26 cellular contexts compared by ENCODE assay signal in genomic region chr1:157488160-157488559, GRCh38.
DNase-seq lines count a peak whose midpoint lies in the region; ATAC-seq, FAIRE-seq and TF ChIP-seq lines count a peak whose summit lies in the region.
"Had no signal": no experiment of that assay in that cellular context is flagged by ENCODE, and none has a peak within 500 bp of the region (broad histone marks: within the 10 kb centered on the region; RNA-seq: fewer than 3 reads in every experiment).

No MANE protein-coding gene starts in this region.

- in situ Hi-C loops in GM12878 (cut with MboI) (no loop called here), mammary epithelial cell (cut with MboI; ENCODE audit: low sequenced_read_pairs in 2 of 2) (loop anchor here in 1 of 2 donors (5.0 to 10.0 kb wide), 2 partner anchors 111 to 293 kb away; no protein-coding TSS in a partner anchor)

- H3K9ac ChIP-seq in GM12878 (ENCODE audit: control insufficient read depth, insufficient read depth, low read length) (no peak overlapping the region), endodermal cell (ENCODE audit: extremely low read depth, low read length, poor library complexity, severe bottlenecking) (no peak overlapping the region), mammary epithelial cell (ENCODE audit: insufficient read depth, low read length) (no peak overlapping the region)
- H3K9ac ChIP-seq: BLaER1 had no signal

- FAIRE-seq in GM12878 (lab: Jason Lieb, UNC), result no peak
- FAIRE-seq: A204.1, GM12892, GM18507 had no signal

- intact Hi-C loops in natural killer cell (cut with micrococcal nuclease), result loop anchor here (2.0 kb wide), 1 partner anchor 325 kb away; no protein-coding TSS in a partner anchor
- intact Hi-C loops in GM12878 (cut with micrococcal nuclease; ENCODE audit: unreplicated experiment), result loop anchor here (2.0 kb wide), 2 partner anchors 295 to 317 kb away; no protein-coding TSS in a partner anchor
- intact Hi-C loops in mammary epithelial cell (cut with micrococcal nuclease), result no loop called here

- CTCF ChIA-PET in GM12878 (lab: Yijun Ruan, JAX), result interaction anchor here (1.2 to 11.7 kb wide), 9 partner anchors 8 to 317 kb away, joined by 3 to 146 read pairs (median 14); no protein-coding TSS in a partner anchor
- CTCF ChIA-PET in mammary epithelial cell (lab: Charles Lee; ENCODE audit: low non-redundant PET), result no interaction called here

- H3K4me3 ChIP-seq in GM12878 (no peak overlapping the region), endodermal cell (ENCODE audit: low read length) (peak overlapping the region; percentile 11), mammary epithelial cell (replicated peaks in 1 of 3; ENCODE audit: insufficient read depth in 1 of 3, low read depth in 2 of 3, low read length in 3 of 3) (no peak overlapping the region)
- H3K4me3 ChIP-seq: BLaER1 had no signal

- H4K20me1 ChIP-seq in GM12878 (ENCODE audit: control insufficient read depth, insufficient read depth) (no peaks in the 10 kb centered on the region), mammary epithelial cell (ENCODE audit: insufficient read depth, low read length) (no peaks in the 10 kb centered on the region)
- H4K20me1 ChIP-seq: BLaER1 had no signal

- H3K79me2 ChIP-seq in GM12878 (ENCODE audit: control insufficient read depth, insufficient read depth, low read length), result no peaks in the 10 kb centered on the region
- no peaks in the 10 kb centered on the region for H3K79me2 ChIP-seq in mammary epithelial cell (ENCODE audit: insufficient read depth, low read length)

- no peak overlapping the region for H2AFZ ChIP-seq in GM12878 (ENCODE audit: control insufficient read depth, low read depth, low read length)
- H2AFZ ChIP-seq in mammary epithelial cell (ENCODE audit: low read depth, low read length), result no peak overlapping the region

- peaks cover 4 to 22% of the 10 kb centered on the region in 2 donors for H3K27me3 Mint-ChIP-seq in natural killer cell (ENCODE audit: low read depth in 2 of 2)
- peaks cover 10 to 18% of the 10 kb centered on the region in 2 donors for H3K27me3 Mint-ChIP-seq in natural killer cell treated with Interleukin-12 subunit alpha and Interleukin-12 subunit beta and Interleukin-15 and Interleukin-18, amount 100 ng/mL, for 72 hours
- peaks cover 7% of the 10 kb centered on the region for H3K27me3 Mint-ChIP-seq in endodermal cell (ENCODE audit: insufficient read depth)

- dilution Hi-C loops in mammary epithelial cell (cut with HindIII; ENCODE audit: low sequenced_read_pairs), result loop anchor here (25.0 kb wide), 1 partner anchor 301 kb away; no protein-coding TSS in a partner anchor

- H3K36me3 ChIP-seq in GM12878 (ENCODE audit: control insufficient read depth in 2 of 2, insufficient read depth in 2 of 2, low read length in 1 of 2) (no peaks in the 10 kb centered on the region), endodermal cell (ENCODE audit: control insufficient read depth, insufficient read depth, low read length) (no peaks in the 10 kb centered on the region), mammary epithelial cell (ENCODE audit: insufficient read depth, low read length) (no peaks in the 10 kb centered on the region)
- H3K36me3 ChIP-seq: BE2C, BLaER1 had no signal

- H3K27ac Mint-ChIP-seq in natural killer cell, result peak overlapping the region in 1 of 2 donors; percentile 50
- no peak overlapping the region for H3K27ac Mint-ChIP-seq in natural killer cell treated with Interleukin-12 subunit alpha and Interleukin-12 subunit beta and Interleukin-15 and Interleukin-18, amount 100 ng/mL, for 72 hours
- H3K27ac Mint-ChIP-seq in endodermal cell, result no peak overlapping the region
- H3K27ac Mint-ChIP-seq: CD14-positive monocyte; CD4-positive, alpha-beta memory T cell; CD4-positive, CD25-positive, alpha-beta regulatory T cell; CD8-positive, alpha-beta memory T cell had no signal

- no peak for TF ChIP-seq CTCF in natural killer cell (IDR thresholded peaks at IDR 0.05)
- TF ChIP-seq CTCF in GM12878 (IDR thresholded peaks at IDR 0.05 in 2 of 3, conservative IDR thresholded peaks at IDR 0.05 in 1 of 3; ENCODE audit: control insufficient read depth in 2 of 3, extremely low read depth in 1 of 3, insufficient read depth in 1 of 3, low read depth in 3 of 3, low read length in 3 of 3), result no peak
- TF ChIP-seq CTCF in endodermal cell (conservative IDR thresholded peaks at IDR 0.05), result no peak
- no peak for TF ChIP-seq CTCF in mammary epithelial cell (conservative IDR thresholded peaks at IDR 0.05 in 1 of 2, IDR thresholded peaks at IDR 0.05 in 1 of 2; ENCODE audit: extremely low read depth in 1 of 2, insufficient read depth in 1 of 2, low read depth in 1 of 2, low read length in 2 of 2)

- H3K9me3 ChIP-seq in GM12878 (replicated peaks; ENCODE audit: control insufficient read depth, insufficient read depth, low read length) (no peaks in the 10 kb centered on the region), endodermal cell (ENCODE audit: control insufficient read depth, low read length) (peaks cover 7% of the 10 kb centered on the region), mammary epithelial cell (replicated peaks; ENCODE audit: insufficient read depth, low read length) (no peaks in the 10 kb centered on the region)
- H3K9me3 ChIP-seq: BE2C, BLaER1 had no signal

- no peaks in the 10 kb centered on the region for H3K36me3 Mint-ChIP-seq in natural killer cell
- no peaks in the 10 kb centered on the region for H3K36me3 Mint-ChIP-seq in natural killer cell treated with Interleukin-12 subunit alpha and Interleukin-12 subunit beta and Interleukin-15 and Interleukin-18, amount 100 ng/mL, for 72 hours
- H3K36me3 Mint-ChIP-seq in endodermal cell (ENCODE audit: low read depth), result no peaks in the 10 kb centered on the region
- H3K36me3 Mint-ChIP-seq: CD14-positive monocyte; CD4-positive, alpha-beta memory T cell; CD4-positive, CD25-positive, alpha-beta regulatory T cell; CD8-positive, alpha-beta memory T cell had no signal

- DNase-seq in natural killer cell, result no peak
- no peak for DNase-seq in natural killer cell treated with Interleukin-12 subunit alpha and Interleukin-12 subunit beta and Interleukin-15 and Interleukin-18, amount 100 ng/mL, for 72 hours (ENCODE audit: low spot score)
- DNase-seq in GM12878 (ENCODE audit: low read depth, low spot score), result no peak
- DNase-seq in endodermal cell, result no peak
- DNase-seq in GM03348 (ENCODE audit: low spot score), result no peak
- no peak for DNase-seq in midbrain (lab: John Stamatoyannopoulos, UW)
- no peak for DNase-seq in mammary epithelial cell
- DNase-seq: 8988T; ACHN; BE2C; C1 segment of cervical spinal cord; CD4-positive, alpha-beta memory T cell; CD4-positive, CD25-positive, alpha-beta regulatory T cell; CD8-positive, alpha-beta memory T cell; COR-L47; DMS 273 treated with DMSO at 0.1 percent for 48 hours; DMS153; DMS79; DND-41; EL; GDM1 had no signal

- BruUV-seq in GM12878 (replicated peaks; lab: Mats Ljungman, UMichigan) (no TSS peak), mammary epithelial cell (replicated peaks; lab: Mats Ljungman, UMichigan) (no TSS peak)

- RAD21 ChIA-PET in GM12878 (lab: Charles Lee; ENCODE audit: unreplicated experiment), result interaction anchor here (1.0 to 4.9 kb wide), 4 partner anchors 73 to 292 kb away, joined by 3 to 52 read pairs (median 6); no protein-coding TSS in a partner anchor

- H3K27ac ChIP-seq in GM12878 (ENCODE audit: control insufficient read depth, insufficient read depth) (no peak overlapping the region), endodermal cell (ENCODE audit: low read depth, low read length) (no peak overlapping the region), mammary epithelial cell (ENCODE audit: insufficient read depth, low read depth, low read length) (no peak overlapping the region)
- H3K27ac ChIP-seq: BLaER1 had no signal

- SMC1A ChIA-PET in GM12878 (lab: Charles Lee; ENCODE audit: uncharacterized antibody, unreplicated experiment), result interaction anchor here (0.8 to 9.7 kb wide), 5 partner anchors 89 to 292 kb away, joined by 3 to 103 read pairs (median 38); no protein-coding TSS in a partner anchor

- H3K9me3 Mint-ChIP-seq in natural killer cell (no peaks in the 10 kb centered on the region), endodermal cell (peaks cover 4% of the 10 kb centered on the region)
- no peaks in the 10 kb centered on the region for H3K9me3 Mint-ChIP-seq in natural killer cell treated with Interleukin-12 subunit alpha and Interleukin-12 subunit beta and Interleukin-15 and Interleukin-18, amount 100 ng/mL, for 72 hours
- H3K9me3 Mint-ChIP-seq: CD14-positive monocyte; CD4-positive, alpha-beta memory T cell; CD8-positive, alpha-beta memory T cell had no signal

- no peak for TF ChIP-seq RAD21 in GM12878 (IDR thresholded peaks at IDR 0.05; ENCODE audit: insufficient read depth, low read depth, low read length)

- 13% methylated on average over 2 of the region's 2 CpGs for WGBS in GM12878 (ENCODE audit: insufficient coverage, insufficient replicate concordance, low lambda C conversion rate, missing lambda C conversion rate)
- WGBS in endodermal cell (ENCODE audit: insufficient coverage in 1 of 2, insufficient read length in 1 of 2), 2 experiments, result 100% methylated on average over 2 of the region's 2 CpGs; no CpG with 5 or more reads in 1 of the 2 experiments
- WGBS in mammary epithelial cell (ENCODE audit: low coverage, missing lambda C conversion rate), result 45% methylated on average over 2 of the region's 2 CpGs

- TF ChIP-seq EP300 in GM12878 (IDR thresholded peaks at IDR 0.05; ENCODE audit: borderline replicate concordance in 1 of 2, control insufficient read depth in 1 of 2, low read depth in 2 of 2, low read length in 2 of 2), result no peak

- H3K27me3 ChIP-seq in GM12878 (replicated peaks in 1 of 2; ENCODE audit: control insufficient read depth in 2 of 2, insufficient read depth in 2 of 2, low read length in 1 of 2), result no peaks in the 10 kb centered on the region
- no peaks in the 10 kb centered on the region for H3K27me3 ChIP-seq in endodermal cell (ENCODE audit: control insufficient read depth, insufficient read depth, low read length, poor library complexity, severe bottlenecking)
- H3K27me3 ChIP-seq in mammary epithelial cell (ENCODE audit: insufficient read depth, low read length), result no peaks in the 10 kb centered on the region
- H3K27me3 ChIP-seq: BE2C, BLaER1 had no signal

- no peak overlapping the region for H3K4me2 ChIP-seq in GM12878 (ENCODE audit: control insufficient read depth, insufficient read depth)
- no peak overlapping the region for H3K4me2 ChIP-seq in mammary epithelial cell (ENCODE audit: insufficient read depth, low read depth, low read length)
- H3K4me2 ChIP-seq: BLaER1 had no signal

- no peaks in the 10 kb centered on the region for H3K4me1 ChIP-seq in GM12878 (ENCODE audit: control insufficient read depth, insufficient read depth, low read length)
- H3K4me1 ChIP-seq in endodermal cell (ENCODE audit: control insufficient read depth, insufficient read depth, low read length), result peaks cover 8% of the 10 kb centered on the region
- H3K4me1 ChIP-seq in mammary epithelial cell (ENCODE audit: insufficient read depth, low read length), result no peaks in the 10 kb centered on the region
- H3K4me1 ChIP-seq: BE2C, BLaER1 had no signal

- ATAC-seq in natural killer cell (no peak), GM12878 (no peak)
- ATAC-seq in natural killer cell treated with Interleukin-12 subunit alpha and Interleukin-12 subunit beta and Interleukin-15 and Interleukin-18, amount 100 ng/mL, for 72 hours, result no peak

- no peak for TF ChIP-seq POLR2A in GM12878 (IDR thresholded peaks at IDR 0.05; ENCODE audit: low read depth, low read length)

- POLR2A ChIA-PET in GM12878 (lab: Charles Lee), result no interaction called here

- peaks cover 38 to 43% of the 10 kb centered on the region in 2 donors for H3K4me1 Mint-ChIP-seq in natural killer cell
- H3K4me1 Mint-ChIP-seq in natural killer cell treated with Interleukin-12 subunit alpha and Interleukin-12 subunit beta and Interleukin-15 and Interleukin-18, amount 100 ng/mL, for 72 hours (ENCODE audit: low read depth in 2 of 2), result peaks cover 18 to 27% of the 10 kb centered on the region in 2 donors
- H3K4me1 Mint-ChIP-seq in endodermal cell, result peaks cover 10% of the 10 kb centered on the region
- H3K4me1 Mint-ChIP-seq: CD4-positive, alpha-beta memory T cell; CD4-positive, CD25-positive, alpha-beta regulatory T cell; CD8-positive, alpha-beta memory T cell had no signal

- H3K4me3 Mint-ChIP-seq in natural killer cell (peak overlapping the region; percentile 25), endodermal cell (no peak overlapping the region)
- no peak overlapping the region for H3K4me3 Mint-ChIP-seq in natural killer cell treated with Interleukin-12 subunit alpha and Interleukin-12 subunit beta and Interleukin-15 and Interleukin-18, amount 100 ng/mL, for 72 hours
- H3K4me3 Mint-ChIP-seq: CD14-positive monocyte; CD4-positive, alpha-beta memory T cell; CD4-positive, CD25-positive, alpha-beta regulatory T cell; CD8-positive, alpha-beta memory T cell had no signal
